ENCODE assay signal across 22 cellular contexts in the genomic region with DNA sequence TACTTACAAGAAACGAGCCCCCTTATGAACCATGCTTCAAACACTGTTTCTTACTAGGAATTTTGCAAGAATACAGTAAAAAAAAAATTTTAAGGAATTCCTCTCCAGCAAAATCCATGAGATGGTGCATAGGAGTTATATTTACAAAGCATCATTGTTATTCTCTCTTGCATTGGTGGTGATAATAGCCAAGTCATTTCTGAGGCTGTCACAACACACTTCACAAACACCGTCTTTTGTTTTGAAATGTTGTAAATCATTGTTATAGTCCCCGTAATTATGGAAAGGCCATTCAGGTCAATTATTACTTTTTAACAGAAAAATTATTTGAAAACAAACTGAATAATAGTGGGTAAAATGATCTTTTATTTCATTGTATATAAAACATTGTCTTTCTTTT.
"Had no signal": no experiment of that assay in that cellular context is flagged by ENCODE, and none has a peak within 500 bp of the region (broad histone marks: within the 10 kb centered on the region; RNA-seq: fewer than 3 reads in every experiment).

No MANE protein-coding gene starts in this region.

- H3K27me3 ChIP-seq: brain microvascular endothelial cell, SJCRH30 had no signal

- H3K4me1 ChIP-seq: SJCRH30 had no signal

- H3K27ac ChIP-seq: brain microvascular endothelial cell, KMS-11, SJCRH30, SK-N-MC had no signal

- ATAC-seq: Panc1 had no signal

- H3K4me3 ChIP-seq: SJCRH30, SK-N-MC had no signal

- H3K9ac ChIP-seq: KMS-11 had no signal

- H3K4me2 ChIP-seq: KMS-11 had no signal

- DNase-seq: activated CD4-positive, alpha-beta memory T cell treated with anti-CD3 and anti-CD28 coated beads for 36 hours; activated CD4-positive, alpha-beta T cell treated with anti-CD3 and anti-CD28 coated beads, Interleukin-2, amount 50 U/mL, for 1 hour; activated CD8-positive, alpha-beta memory T cell treated with anti-CD3 and anti-CD28 coated beads, Interleukin-2, amount 50 U/mL, for 48 hours; activated effector memory CD4-positive, alpha-beta T cell treated with Interleukin-2 at 50 U/mL for 16 hours; activated naive CD4-positive, alpha-beta T cell treated with anti-CD3 and anti-CD28 coated beads, Interleukin-2, amount 50 U/mL, for 16 hours; activated naive CD8-positive, alpha-beta T cell treated with anti-CD3 and anti-CD28 coated beads for 36 hours; activated T-cell treated with anti-CD3 and anti-CD28 coated beads, Interleukin-2, amount 50 U/mL, for 48 hours; amniotic stem cell; aorta; brain microvascular endothelial cell; NCI-H1092 treated with DMSO at 0.1 percent for 48 hours; NCI-H1694; NCI-H1930; NCI-H2081 treated with DMSO at 0.1 percent for 48 hours; NCI-H510A; NCI-H526; SHP77; SJCRH30; T1000 had no signal
